ENCODE assay signal across 1 cellular context in genomic region chr7:116209561-116210070, GRCh38.
TF ChIP-seq lines count a peak whose summit lies in the region.

No MANE protein-coding gene starts in this region.

TF ChIP-seq in IMR-90, 13 proteins besides CTCF, POLR2A, EP300 and RAD21:
- TF ChIP-seq SMC3 (IDR thresholded peaks at IDR 0.05; ENCODE audit: low read depth, low read length) = no peak
- TF ChIP-seq NFE2L2 (IDR thresholded peaks at IDR 0.05; ENCODE audit: low read depth, low read length) = no peak
- TF ChIP-seq FOS (IDR thresholded peaks at IDR 0.05; ENCODE audit: low read depth, low read length) = no peak
- no peak for TF ChIP-seq MAZ (IDR thresholded peaks at IDR 0.05; ENCODE audit: borderline replicate concordance, low read depth, low read length)
- TF ChIP-seq CHD1 (IDR thresholded peaks at IDR 0.05; ENCODE audit: low read depth, low read length) = no peak
- no peak for TF ChIP-seq USF2 (IDR thresholded peaks at IDR 0.05; ENCODE audit: low read depth, low read length)
- TF ChIP-seq MAFK (IDR thresholded peaks at IDR 0.05; ENCODE audit: low read depth, low read length) = no peak
